Comparison of ENCODE assay signal across 9 cellular contexts in the genomic region with DNA sequence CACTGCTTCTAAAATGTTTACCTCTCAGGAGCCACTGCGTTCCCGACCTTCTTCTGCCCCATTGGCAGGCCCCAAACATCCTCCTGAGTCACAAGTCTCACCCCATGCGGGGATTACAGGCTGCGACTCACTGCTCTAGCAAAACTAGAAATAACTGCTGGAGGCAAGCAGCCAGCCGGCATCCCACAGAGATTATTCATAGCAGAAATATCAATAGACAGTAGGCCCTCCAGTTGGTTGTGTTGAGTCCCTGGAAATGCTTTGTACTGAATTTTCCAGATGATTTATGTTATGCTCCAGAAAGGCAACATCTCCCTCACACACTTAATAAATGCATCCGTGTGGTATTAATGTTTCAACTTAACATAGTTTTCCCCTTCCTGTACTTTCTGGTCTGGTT.
DNase-seq lines count a peak whose midpoint lies in the region; ATAC-seq, FAIRE-seq and TF ChIP-seq lines count a peak whose summit lies in the region.
"Had no signal": no experiment of that assay in that cellular context is flagged by ENCODE, and none has a peak within 500 bp of the region (broad histone marks: within the 10 kb centered on the region; RNA-seq: fewer than 3 reads in every experiment).

No MANE protein-coding gene starts in this region.

- FAIRE-seq in keratinocyte (lab: Jason Lieb, UNC), result peak; percentile 92

- no peak overlapping the region for H3K27ac Mint-ChIP-seq in T-helper 17 cell

- peaks cover 2% of the 10 kb centered on the region for H3K36me3 Mint-ChIP-seq in T-helper 17 cell (ENCODE audit: low read depth)

- peaks cover 24% of the 10 kb centered on the region for H3K4me1 Mint-ChIP-seq in T-helper 17 cell

- peak overlapping the region; percentile 54 for H2AFZ ChIP-seq in keratinocyte (ENCODE audit: control insufficient read depth, low read length)

- H3K27me3 ChIP-seq in ascending aorta (no peaks in the 10 kb centered on the region), keratinocyte (ENCODE audit: control insufficient read depth, extremely low read depth, insufficient read depth, low read length) (no peaks in the 10 kb centered on the region)
- H3K27me3 ChIP-seq: upper lobe of left lung had no signal

- peak overlapping the region in 1 of 2 donors; percentile 21 for H3K4me3 ChIP-seq in ascending aorta
- H3K4me3 ChIP-seq in keratinocyte (ENCODE audit: control insufficient read depth in 2 of 3, extremely low read depth in 1 of 3, insufficient read depth in 2 of 3, low read depth in 1 of 3, low read length in 3 of 3), result no peak overlapping the region
- H3K4me3 ChIP-seq: upper lobe of left lung had no signal

- TF ChIP-seq CTCF in AG09319 (IDR thresholded peaks at IDR 0.05; ENCODE audit: low read depth, low read length) (no peak), ascending aorta (IDR thresholded peaks at IDR 0.05) (no peak), keratinocyte (optimal IDR thresholded peaks at IDR 0.05 in 1 of 3, IDR thresholded peaks at IDR 0.05 in 1 of 3, conservative IDR thresholded peaks at IDR 0.05 in 1 of 3; ENCODE audit: extremely low read depth in 1 of 3, insufficient read depth in 2 of 3, low read length in 3 of 3) (no peak)

- H3K4me1 ChIP-seq in ascending aorta (peaks cover 10 to 35% of the 10 kb centered on the region in 2 donors), keratinocyte (ENCODE audit: control insufficient read depth, extremely low read depth, insufficient read depth, low read length) (peaks cover 15% of the 10 kb centered on the region)

- H3K4me2 ChIP-seq in keratinocyte (ENCODE audit: control insufficient read depth, extremely low read depth, insufficient read depth, low read depth, low read length), result peak overlapping the region; percentile 54

- H3K4me3 Mint-ChIP-seq in T-helper 17 cell, result no peak overlapping the region

- dilution Hi-C loops in keratinocyte (cut with MboI; ENCODE audit: extremely low pct_ligation_motif_present, low sequenced_read_pairs), result no loop called here

- no peaks in the 10 kb centered on the region for H3K27me3 Mint-ChIP-seq in T-helper 17 cell

- H3K36me3 ChIP-seq in ascending aorta (no peaks in the 10 kb centered on the region), keratinocyte (ENCODE audit: control insufficient read depth in 2 of 2, extremely low read depth in 1 of 2, insufficient read depth in 2 of 2, low read length in 2 of 2) (no peaks in the 10 kb centered on the region)
- H3K36me3 ChIP-seq: upper lobe of left lung had no signal

- intact Hi-C loops in ascending aorta (cut with DNase I), result loop anchor here (5.0 kb wide), 3 partner anchors 46 to 106 kb away; partner anchors contain the start of gene RFTN1

- H3K79me2 ChIP-seq in keratinocyte (ENCODE audit: control insufficient read depth, insufficient read depth, low read length), result no peaks in the 10 kb centered on the region

- no peaks in the 10 kb centered on the region for H3K9me3 ChIP-seq in ascending aorta
- H3K9me3 ChIP-seq in keratinocyte (ENCODE audit: control insufficient read depth, low read depth, low read length), result no peaks in the 10 kb centered on the region
- H3K9me3 ChIP-seq in T-helper 17 cell (ENCODE audit: control insufficient read depth, low read length, poor library complexity, severe bottlenecking), result no peaks in the 10 kb centered on the region
- H3K9me3 ChIP-seq: upper lobe of left lung had no signal

- H3K9me1 ChIP-seq in keratinocyte (ENCODE audit: control insufficient read depth, extremely low read depth, insufficient read depth, low read length), result no peaks in the 10 kb centered on the region

- no peaks in the 10 kb centered on the region for H4K20me1 ChIP-seq in keratinocyte (ENCODE audit: control insufficient read depth, extremely low read depth, insufficient read depth, low read length)

- peak; percentile 48 for ATAC-seq in HG03342 (IDR thresholded peaks at IDR 0.05; ENCODE audit: unreplicated experiment)
- no peak for ATAC-seq in GM21381 (IDR thresholded peaks at IDR 0.05; ENCODE audit: unreplicated experiment)
- no peak for ATAC-seq in GM18511 (IDR thresholded peaks at IDR 0.05; ENCODE audit: unreplicated experiment)
- ATAC-seq in T-helper 17 cell, result no peak

- DNase-seq in AG09319 (ENCODE audit: extremely low read depth, low read depth), result peak; percentile 83
- DNase-seq in ascending aorta (ENCODE audit: low spot score in 2 of 2), result peak; percentile 43 to 95
- peak; percentile 19 for DNase-seq in keratinocyte (ENCODE audit: low read depth, low spot score)
- peak; percentile 12 for DNase-seq in stimulated activated CD8-positive, alpha-beta memory T cell treated with anti-CD3 and anti-CD28 coated beads, Interleukin-12 subunit alpha, Interleukin-12 subunit beta, amount 100 ng/mL, for 24 hours (ENCODE audit: extremely low read depth)
- no peak for DNase-seq in T-helper 17 cell

- peak overlapping the region; percentile 34 for H3K9ac ChIP-seq in keratinocyte (ENCODE audit: control insufficient read depth, extremely low read depth, insufficient read depth, low read length)

- H3K27ac ChIP-seq in ascending aorta (peak overlapping the region; percentile 69 to 84), keratinocyte (ENCODE audit: control insufficient read depth, insufficient read depth, low read length) (peak overlapping the region; percentile 74)

Comparison
In these comparisons a context has a peak if more than half of its experiments do, and no peak if none do; other contexts are left out.
1. DNase-seq: peak in AG09319 (single experiment), ascending aorta (2 of 2), keratinocyte (single experiment) and stimulated activated CD8-positive, alpha-beta memory T cell treated with anti-CD3 and anti-CD28 coated beads, Interleukin-12 subunit alpha, Interleukin-12 subunit beta, amount 100 ng/mL, for 24 hours (single experiment); none in T-helper 17 cell (0 of 3).